Comparison of ENCODE assay signal across 9 cellular contexts in the genomic region with DNA sequence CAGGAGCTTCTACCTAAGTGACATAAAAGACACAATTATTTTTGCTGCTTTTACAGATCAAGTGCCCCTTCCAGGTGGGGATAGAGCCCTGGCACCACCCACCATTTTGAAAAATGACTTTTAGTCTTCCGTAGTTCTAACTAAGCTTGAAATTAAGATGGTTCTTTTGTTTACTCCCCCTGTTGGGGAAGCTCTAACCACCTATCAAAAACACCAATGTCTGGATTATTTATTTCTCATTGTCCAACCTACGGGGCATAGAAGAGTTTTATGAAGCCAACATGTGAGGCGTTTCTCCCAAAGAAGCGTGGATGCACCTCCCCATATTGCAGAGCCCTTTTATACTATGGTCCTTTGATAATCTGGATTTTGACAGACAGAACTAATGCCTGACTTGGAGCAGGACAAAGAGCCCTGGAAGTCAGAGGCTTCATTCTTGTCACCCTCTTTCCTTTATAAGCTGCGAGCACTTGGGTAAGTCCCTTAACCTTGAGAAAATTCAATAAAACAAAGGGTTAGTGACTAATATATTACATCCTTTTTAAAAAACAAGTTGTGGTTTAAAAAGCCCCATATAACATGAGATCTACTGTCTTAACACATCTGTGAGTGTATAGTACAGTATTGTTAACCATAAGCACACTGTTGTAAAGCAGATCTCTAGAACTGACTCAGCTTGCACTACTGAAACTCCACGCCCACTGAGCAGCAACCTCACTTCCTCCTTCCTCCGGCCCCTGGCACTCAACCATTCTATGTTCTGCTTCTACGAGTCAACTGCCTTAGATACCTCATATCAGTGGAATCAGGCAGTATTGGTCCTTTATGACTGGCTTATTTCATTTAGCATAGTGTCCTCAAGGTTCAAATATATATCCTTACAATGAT.
A peak's percentile ranks its signal among the peaks of the same experiment; 100 is the strongest.
DNase-seq lines count a peak whose midpoint lies in the region; ATAC-seq and TF ChIP-seq lines count a peak whose summit lies in the region.
"Had no signal": no experiment of that assay in that cellular context is flagged by ENCODE, and none has a peak within 500 bp of the region (broad histone marks: within the 10 kb centered on the region; RNA-seq: fewer than 3 reads in every experiment).

No MANE protein-coding gene starts in this region.

- ATAC-seq in GM21717 (IDR thresholded peaks at IDR 0.05; ENCODE audit: unreplicated experiment) (peak; percentile 97), gastroesophageal sphincter (no peak)

- POLR2A ChIA-PET in activated CD4-positive, alpha-beta memory T cell treated with anti-CD3 and anti-CD28 coated beads for 36 hours (lab: Charles Lee): interaction anchor here (1.0 to 1.4 kb wide), 7 partner anchors 39 to 214 kb away, joined by 3 to 4 read pairs (median 3); no protein-coding TSS in a partner anchor

- WGBS in gastroesophageal sphincter (ENCODE audit: low coverage in 1 of 2), 2 donors: 77 to 94% methylated on average over 8 of the region's 8 CpGs

- DNase-seq in ELR (ENCODE audit: low read depth) (peak; percentile 82), Kasumi-1 (lab: John Stamatoyannopoulos, UW) (peak; percentile 88 to 95), fibroblast of pulmonary artery (ENCODE audit: low read depth) (peak; percentile 64), NCI-H1436 treated with DMSO at 0.1 percent for 48 hours (lab: John Stamatoyannopoulos, UW) (no peak)
- DNase-seq in activated CD4-positive, alpha-beta memory T cell treated with anti-CD3 and anti-CD28 coated beads for 36 hours: peak; percentile 96
- DNase-seq in stimulated activated CD8-positive, alpha-beta memory T cell treated with anti-CD3 and anti-CD28 coated beads, Interleukin-2, amount 100 ng/mL, for 48 hours (ENCODE audit: low read depth in 2 of 2): peak; percentile 65 to 76

- H3K4me3 ChIP-seq in fibroblast of pulmonary artery (replicated peaks; ENCODE audit: low read depth, low read length) (no peak overlapping the region), gastroesophageal sphincter (no peak overlapping the region)

- no peaks in the 10 kb centered on the region for H3K9me3 Mint-ChIP-seq in activated CD4-positive, alpha-beta memory T cell treated with anti-CD3 and anti-CD28 coated beads for 36 hours

- peak overlapping the region; percentile 67 for H3K27ac Mint-ChIP-seq in activated CD4-positive, alpha-beta memory T cell treated with anti-CD3 and anti-CD28 coated beads for 36 hours

- H3K9me3 ChIP-seq in gastroesophageal sphincter: no peaks in the 10 kb centered on the region

- H3K27me3 ChIP-seq in gastroesophageal sphincter: no peaks in the 10 kb centered on the region

- peak overlapping the region; percentile 21 for H3K4me3 Mint-ChIP-seq in activated CD4-positive, alpha-beta memory T cell treated with anti-CD3 and anti-CD28 coated beads for 36 hours

- TF ChIP-seq CTCF in fibroblast of pulmonary artery (IDR thresholded peaks at IDR 0.05; ENCODE audit: low read length, missing control alignments): no peak
- no peak for TF ChIP-seq CTCF in gastroesophageal sphincter (IDR thresholded peaks at IDR 0.05)

- no peak overlapping the region for H3K27ac ChIP-seq in gastroesophageal sphincter
- H3K27ac ChIP-seq: parathyroid adenoma had no signal

- H3K4me1 ChIP-seq in gastroesophageal sphincter: peaks cover 0 to 38% (median 0%) of the 10 kb centered on the region in 3 donors
- H3K4me1 ChIP-seq: parathyroid adenoma had no signal

- TF ChIP-seq EP300 in gastroesophageal sphincter (IDR thresholded peaks at IDR 0.05): no peak

- peaks cover 57% of the 10 kb centered on the region for H3K4me1 Mint-ChIP-seq in activated CD4-positive, alpha-beta memory T cell treated with anti-CD3 and anti-CD28 coated beads for 36 hours (ENCODE audit: low read depth)

- no peak for TF ChIP-seq POLR2A in gastroesophageal sphincter (IDR thresholded peaks at IDR 0.05)

- intact Hi-C loops in activated CD4-positive, alpha-beta memory T cell treated with anti-CD3 and anti-CD28 coated beads for 36 hours (cut with micrococcal nuclease): loop anchor here (1.0 to 5.0 kb wide), 16 partner anchors 9 to 1058 kb away; no protein-coding TSS in a partner anchor

- H3K27me3 Mint-ChIP-seq in activated CD4-positive, alpha-beta memory T cell treated with anti-CD3 and anti-CD28 coated beads for 36 hours: no peaks in the 10 kb centered on the region

- no peaks in the 10 kb centered on the region for H3K36me3 Mint-ChIP-seq in activated CD4-positive, alpha-beta memory T cell treated with anti-CD3 and anti-CD28 coated beads for 36 hours

- CTCF ChIA-PET in activated CD4-positive, alpha-beta memory T cell treated with anti-CD3 and anti-CD28 coated beads for 36 hours (lab: Charles Lee): interaction anchor here (0.6 to 1.3 kb wide), 6 partner anchors 12 to 199 kb away, joined by 3 to 6 read pairs (median 3); no protein-coding TSS in a partner anchor

- H3K36me3 ChIP-seq in gastroesophageal sphincter: no peaks in the 10 kb centered on the region
